Comparison of ENCODE assay signal across 8 cellular contexts in the genomic region with DNA sequence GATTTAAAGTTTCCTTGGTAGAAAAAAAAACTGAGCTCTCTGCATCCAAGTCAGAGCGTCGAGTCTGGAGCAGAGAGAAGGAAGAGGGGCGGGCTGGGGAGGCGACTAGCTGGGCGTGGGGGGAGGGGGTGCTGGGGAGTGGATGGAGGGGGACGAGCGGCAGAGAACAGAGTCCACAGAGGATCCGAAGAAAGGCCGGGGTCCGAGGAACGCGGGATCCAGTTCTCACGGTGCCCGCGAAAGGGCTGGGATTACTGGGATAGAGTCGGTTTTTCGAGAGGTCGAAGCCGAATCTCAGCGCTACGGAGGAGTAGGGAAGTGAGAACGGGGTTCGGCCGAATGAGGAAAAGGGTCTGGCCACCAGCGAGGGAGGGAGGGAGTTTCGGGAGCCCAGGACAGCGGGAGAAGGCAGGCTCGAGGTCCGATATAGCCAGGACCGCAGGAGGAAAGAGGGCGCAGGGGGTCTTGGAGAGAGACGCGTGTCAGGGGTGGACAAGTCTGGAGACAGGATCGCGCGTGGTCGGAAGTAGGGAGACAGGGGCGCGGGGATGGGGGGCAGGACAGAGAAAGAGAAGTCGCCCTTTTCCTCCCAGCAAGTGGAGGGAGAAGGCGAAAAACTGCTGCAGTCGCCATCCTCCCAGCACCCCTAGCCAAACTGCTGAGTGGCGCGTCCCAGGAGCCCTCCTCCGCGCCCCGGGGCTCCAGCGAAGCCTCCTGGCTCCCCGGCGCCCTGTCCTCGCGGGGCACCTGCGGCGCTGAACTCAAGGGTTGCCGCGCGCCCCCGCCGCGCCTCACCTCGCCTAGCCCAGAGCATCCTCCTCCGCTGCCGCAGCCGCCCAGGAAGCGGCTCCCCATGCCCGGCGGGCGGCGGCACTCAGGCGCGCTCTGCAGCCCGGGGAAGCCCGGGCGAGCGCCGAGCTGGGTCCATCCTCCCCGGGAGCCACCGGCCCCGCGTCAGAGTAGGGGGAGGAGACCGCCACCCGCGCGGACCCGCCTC. TPM values are rescaled to one million over a fixed set of nuclear protein-coding genes. Genes with fewer than 3 reads are reported as not detected.
DNase-seq lines count a peak whose midpoint lies in the region; ATAC-seq and TF ChIP-seq lines count a peak whose summit lies in the region.

A gene (minus strand): TSS at position 926 of the 997 bp plus-strand sequence. CDS start 133,030 bp downstream, outside the sequence.

- H3K27me3 ChIP-seq in BJ (ENCODE audit: control insufficient read depth, insufficient read depth, low read length): peaks cover 3% of the 10 kb centered on the region; the same call in 1 of the 2 replicates
- peaks cover 12% of the 10 kb centered on the region for H3K27me3 ChIP-seq in effector memory CD4-positive, alpha-beta T cell (replicated peaks; ENCODE audit: control insufficient read depth, insufficient read depth, low read length, poor library complexity, severe bottlenecking)

- H3K9me3 ChIP-seq in effector memory CD4-positive, alpha-beta T cell (ENCODE audit: control insufficient read depth, low read length): no peaks in the 10 kb centered on the region
- no peaks in the 10 kb centered on the region for H3K9me3 ChIP-seq in mucosa of descending colon

- TF ChIP-seq CTCF in BJ (IDR thresholded peaks at IDR 0.05; ENCODE audit: insufficient read depth, low read depth, low read length) (no peak), mucosa of descending colon (IDR thresholded peaks at IDR 0.05) (no peak)

- H3K4me3 ChIP-seq in BJ (ENCODE audit: low read depth, low read length) (peak within 1 kb of the TSS; percentile 62), mucosa of descending colon (no peak within 1 kb of the TSS)
- H3K4me3 ChIP-seq in effector memory CD4-positive, alpha-beta T cell (ENCODE audit: insufficient read depth, low read depth, low read length, poor library complexity, severe bottlenecking): peak within 1 kb of the TSS; percentile 13

- H3K4me1 ChIP-seq in effector memory CD4-positive, alpha-beta T cell (ENCODE audit: control insufficient read depth, insufficient read depth, low read length, poor library complexity, severe bottlenecking): peaks cover 11% of the 10 kb centered on the region
- peaks cover 2% of the 10 kb centered on the region for H3K4me1 ChIP-seq in mucosa of descending colon (ENCODE audit: low read depth)

- DNase-seq in BJ (ENCODE audit: low read depth) (no peak), NCI-H1105 (lab: John Stamatoyannopoulos, UW) (peak; percentile 46), mucosa of descending colon (no peak), KG1 (lab: John Stamatoyannopoulos, UW) (no peak)
- DNase-seq in effector memory CD4-positive, alpha-beta T cell: no peak

- CTCF ChIA-PET in BJ (lab: Yijun Ruan, JAX): interaction anchor here (0.6 to 2.1 kb wide), 15 partner anchors 8 to 1115 kb away, joined by 3 to 7 read pairs (median 3); no protein-coding TSS in a partner anchor

- H3K36me3 ChIP-seq in BJ (ENCODE audit: control insufficient read depth, insufficient read depth, low read length): no peaks in the 10 kb centered on the region
- no peaks in the 10 kb centered on the region for H3K36me3 ChIP-seq in effector memory CD4-positive, alpha-beta T cell (ENCODE audit: control insufficient read depth, insufficient read depth, low read length)
- H3K36me3 ChIP-seq in mucosa of descending colon (ENCODE audit: low read depth): no peaks in the 10 kb centered on the region

- intact Hi-C loops in mucosa of descending colon (cut with DNase I, micrococcal nuclease): no loop called here

- peak; percentile 26 for ATAC-seq in mucosa of descending colon
- ATAC-seq in GM18498 (IDR thresholded peaks at IDR 0.05; ENCODE audit: unreplicated experiment): no peak
- no peak for ATAC-seq in HG03565 (IDR thresholded peaks at IDR 0.05; ENCODE audit: unreplicated experiment)
- ATAC-seq in HG02970 (IDR thresholded peaks at IDR 0.05; ENCODE audit: low FRiP score, unreplicated experiment): no peak

- POLR2A ChIA-PET in BJ (lab: Charles Lee): interaction anchor here (0.6 kb wide), 2 partner anchors 303 to 585 kb away, joined by 5 to 12 read pairs; no protein-coding TSS in a partner anchor

- H3K27ac ChIP-seq in effector memory CD4-positive, alpha-beta T cell (ENCODE audit: insufficient read depth, low read length, poor library complexity, severe bottlenecking): no peak within 1 kb of the TSS

RNA-seq across cellular contexts. Expression of the gene that starts here (rescaled TPM):
- polyA plus RNA-seq in BJ (2011; rRNA removed): 0.83 and 0.91 TPM in 2 replicates
- 0.51 and 0.85 TPM in 2 replicates for polyA minus RNA-seq in BJ (2011; rRNA and poly(A)+ RNA removed)
- total RNA-seq in mucosa of descending colon: 1 to 10 TPM in 1 of 3 donors, under 1 TPM in 2; 0.61 to 2.0 (median 0.92) TPM
